Comparison of ENCODE assay signal across 25 cellular contexts in genomic region chr1:111952258-111952657, GRCh38. TPM values are rescaled to one million over a fixed set of nuclear protein-coding genes. Genes with fewer than 3 reads are reported as not detected.
"Had no signal": no experiment of that assay in that cellular context is flagged by ENCODE, and none has a peak within 500 bp of the region (broad histone marks: within the 10 kb centered on the region; RNA-seq: fewer than 3 reads in every experiment).

No MANE protein-coding gene starts in this region.

- H3K36me3 Mint-ChIP-seq: activated naive CD8-positive, alpha-beta T cell treated with anti-CD3 and anti-CD28 coated beads, Interleukin-2, amount 10 ng/mL, durations not matched to agents 7 days and 5 days; mesothelial cell of epicardium had no signal

- H3K4me3 ChIP-seq: ovary, prostate gland, right atrium auricular region, tibial nerve had no signal

- H3K36me3 ChIP-seq: neutrophil, ovary, prostate gland, right atrium auricular region, tibial nerve had no signal

- H3K4me1 Mint-ChIP-seq: mesothelial cell of epicardium, naive B cell had no signal

- H3K9me3 ChIP-seq: neutrophil, ovary, prostate gland, right atrium auricular region, tibial nerve had no signal

- H3K9me3 Mint-ChIP-seq: activated naive CD8-positive, alpha-beta T cell treated with anti-CD3 and anti-CD28 coated beads, Interleukin-2, amount 10 ng/mL, durations not matched to agents 7 days and 5 days; central memory CD8-positive, alpha-beta T cell; dendritic cell treated with granulocyte-macrophage colony-stimulating factor and Interleukin-4, amounts not matched to agents 40 ng/mL and 50 ng/mL, for 4 days; mesothelial cell of epicardium; naive B cell; nephron progenitor cell had no signal

- DNase-seq: activated CD4-positive, alpha-beta T cell treated with anti-CD3 and anti-CD28 coated beads for 4 hours; activated CD4-positive, alpha-beta T cell treated with anti-CD3 and anti-CD28 coated beads, Interleukin-2, amount 50 U/mL, for 48 hours; activated CD4-positive, CD25-positive, alpha-beta regulatory T cell; activated CD8-positive, alpha-beta memory T cell treated with anti-CD3 and anti-CD28 coated beads for 24 hours; activated effector memory CD4-positive, alpha-beta T cell treated with Interleukin-2 at 50 U/mL for 16 hours; activated naive CD4-positive, alpha-beta T cell treated with Interleukin-2 at 50 U/mL for 16 hours; activated naive CD8-positive, alpha-beta T cell treated with anti-CD3 and anti-CD28 coated beads, Interleukin-2, amount 10 ng/mL, durations not matched to agents 7 days and 5 days; amniotic stem cell; endodermal cell; head of caudate nucleus; hippocampal formation; kidney; left colon; naive B cell; nephron progenitor cell; ovary; stimulated activated naive CD4-positive, alpha-beta T cell had no signal

- H3K4me3 Mint-ChIP-seq: activated naive CD8-positive, alpha-beta T cell treated with anti-CD3 and anti-CD28 coated beads, Interleukin-2, amount 10 ng/mL, durations not matched to agents 7 days and 5 days; central memory CD8-positive, alpha-beta T cell; dendritic cell treated with granulocyte-macrophage colony-stimulating factor and Interleukin-4, amounts not matched to agents 40 ng/mL and 50 ng/mL, for 4 days; endodermal cell; mesothelial cell of epicardium; naive B cell; nephron progenitor cell had no signal

- ATAC-seq: left colon had no signal

- H3K27ac ChIP-seq: neutrophil, ovary, prostate gland, right atrium auricular region, tibial nerve had no signal

- H3K27ac Mint-ChIP-seq: activated naive CD8-positive, alpha-beta T cell treated with anti-CD3 and anti-CD28 coated beads, Interleukin-2, amount 10 ng/mL, durations not matched to agents 7 days and 5 days; dendritic cell treated with granulocyte-macrophage colony-stimulating factor and Interleukin-4, amounts not matched to agents 40 ng/mL and 50 ng/mL, for 4 days; endodermal cell; mesothelial cell of epicardium; nephron progenitor cell had no signal

- H3K27me3 ChIP-seq: ovary, right atrium auricular region, tibial nerve had no signal

RNA-seq across cellular contexts. Expression of gene KCND3, which starts 37.2 kb away (rescaled TPM):
- total RNA-seq: activated naive CD8-positive, alpha-beta T cell treated with anti-CD3 and anti-CD28 coated beads, Interleukin-2, amount 10 ng/mL, durations not matched to agents 7 days and 5 days; T-helper 1 cell treated with Interleukin-12 subunit alpha and Interleukin-12 subunit beta and Interleukin-4 antibody, amounts not matched to agents 30 ng/mL and 1 ng/mL, for 36 hours had no signal
